1 cellular context compared by ENCODE assay signal in genomic region chr15:43329960-43330779, GRCh38.
TF ChIP-seq lines count a peak whose summit lies in the region.

A gene with protein sequence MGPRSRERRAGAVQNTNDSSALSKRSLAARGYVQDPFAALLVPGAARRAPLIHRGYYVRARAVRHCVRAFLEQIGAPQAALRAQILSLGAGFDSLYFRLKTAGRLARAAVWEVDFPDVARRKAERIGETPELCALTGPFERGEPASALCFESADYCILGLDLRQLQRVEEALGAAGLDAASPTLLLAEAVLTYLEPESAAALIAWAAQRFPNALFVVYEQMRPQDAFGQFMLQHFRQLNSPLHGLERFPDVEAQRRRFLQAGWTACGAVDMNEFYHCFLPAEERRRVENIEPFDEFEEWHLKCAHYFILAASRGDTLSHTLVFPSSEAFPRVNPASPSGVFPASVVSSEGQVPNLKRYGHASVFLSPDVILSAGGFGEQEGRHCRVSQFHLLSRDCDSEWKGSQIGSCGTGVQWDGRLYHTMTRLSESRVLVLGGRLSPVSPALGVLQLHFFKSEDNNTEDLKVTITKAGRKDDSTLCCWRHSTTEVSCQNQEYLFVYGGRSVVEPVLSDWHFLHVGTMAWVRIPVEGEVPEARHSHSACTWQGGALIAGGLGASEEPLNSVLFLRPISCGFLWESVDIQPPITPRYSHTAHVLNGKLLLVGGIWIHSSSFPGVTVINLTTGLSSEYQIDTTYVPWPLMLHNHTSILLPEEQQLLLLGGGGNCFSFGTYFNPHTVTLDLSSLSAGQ (minus strand): TSS chr15:43330573. CDS start chr15:43330489, 84 bp downstream.

TF ChIP-seq in GM12878, 131 proteins besides CTCF, POLR2A, EP300 and RAD21 (continued from another document and continues in another):
- TF ChIP-seq ZNF592 (IDR thresholded peaks at IDR 0.05) (no peak), CEBPZ (IDR thresholded peaks at IDR 0.05; ENCODE audit: low read depth, low read length) (no peak), ZNF207 (IDR thresholded peaks at IDR 0.05; ENCODE audit: borderline replicate concordance) (no peak; the same call in 1 of the 2 replicates), ZBED1 (IDR thresholded peaks at IDR 0.05; ENCODE audit: borderline replicate concordance) (0 out of 2 replicates have a peak, but pooled peaks have one; percentile 40), PML (IDR thresholded peaks at IDR 0.05; ENCODE audit: low read length) (peak; percentile 94), CBFB (IDR thresholded peaks at IDR 0.05; ENCODE audit: low read depth) (peak; percentile 56; the same call in 1 of the 2 replicates), ZNF384 (IDR thresholded peaks at IDR 0.05; ENCODE audit: borderline replicate concordance, low read depth, low read length) (peak; percentile 83), SUZ12 (IDR thresholded peaks at IDR 0.05; ENCODE audit: unreplicated experiment) (no peak), BACH1 (IDR thresholded peaks at IDR 0.05; ENCODE audit: borderline replicate concordance) (0 out of 2 replicates have a peak, but pooled peaks have one; percentile 40), RFX5 (IDR thresholded peaks at IDR 0.05; ENCODE audit: low read depth, low read length) (no peak), STAT3 (IDR thresholded peaks at IDR 0.05; ENCODE audit: low read depth, low read length) (no peak), MYC (IDR thresholded peaks at IDR 0.05; ENCODE audit: insufficient read depth, insufficient read length, insufficient replicate concordance, low read length, severe bottlenecking) (peak; percentile 78), CUX1 (IDR thresholded peaks at IDR 0.05; ENCODE audit: insufficient replicate concordance, low read depth, low read length) (no peak), CHD4 (IDR thresholded peaks at IDR 0.05) (no peak), NFXL1 (IDR thresholded peaks at IDR 0.05; ENCODE audit: borderline replicate concordance) (no peak), DPF2 (IDR thresholded peaks at IDR 0.05) (peak; percentile 64; the same call in 1 of the 2 replicates), ZNF217 (IDR thresholded peaks at IDR 0.05) (no peak), ZSCAN29 (IDR thresholded peaks at IDR 0.05) (no peak), ZNF622 (IDR thresholded peaks at IDR 0.05) (no peak), IKZF1 (conservative IDR thresholded peaks at IDR 0.05) (peak; percentile 97), RELA (IDR thresholded peaks at IDR 0.05; ENCODE audit: borderline replicate concordance, partially characterized antibody) (peak; percentile 76), E4F1 (IDR thresholded peaks at IDR 0.05; ENCODE audit: borderline replicate concordance, partially characterized antibody) (peak; percentile 71), RAD51 (IDR thresholded peaks at IDR 0.05) (no peak), EZH2 (IDR thresholded peaks at IDR 0.05; ENCODE audit: borderline replicate concordance, control insufficient read depth, low read depth, low read length) (no peak), BMI1 (IDR thresholded peaks at IDR 0.05; ENCODE audit: borderline replicate concordance) (no peak)
- TF ChIP-seq, protein P1, sequence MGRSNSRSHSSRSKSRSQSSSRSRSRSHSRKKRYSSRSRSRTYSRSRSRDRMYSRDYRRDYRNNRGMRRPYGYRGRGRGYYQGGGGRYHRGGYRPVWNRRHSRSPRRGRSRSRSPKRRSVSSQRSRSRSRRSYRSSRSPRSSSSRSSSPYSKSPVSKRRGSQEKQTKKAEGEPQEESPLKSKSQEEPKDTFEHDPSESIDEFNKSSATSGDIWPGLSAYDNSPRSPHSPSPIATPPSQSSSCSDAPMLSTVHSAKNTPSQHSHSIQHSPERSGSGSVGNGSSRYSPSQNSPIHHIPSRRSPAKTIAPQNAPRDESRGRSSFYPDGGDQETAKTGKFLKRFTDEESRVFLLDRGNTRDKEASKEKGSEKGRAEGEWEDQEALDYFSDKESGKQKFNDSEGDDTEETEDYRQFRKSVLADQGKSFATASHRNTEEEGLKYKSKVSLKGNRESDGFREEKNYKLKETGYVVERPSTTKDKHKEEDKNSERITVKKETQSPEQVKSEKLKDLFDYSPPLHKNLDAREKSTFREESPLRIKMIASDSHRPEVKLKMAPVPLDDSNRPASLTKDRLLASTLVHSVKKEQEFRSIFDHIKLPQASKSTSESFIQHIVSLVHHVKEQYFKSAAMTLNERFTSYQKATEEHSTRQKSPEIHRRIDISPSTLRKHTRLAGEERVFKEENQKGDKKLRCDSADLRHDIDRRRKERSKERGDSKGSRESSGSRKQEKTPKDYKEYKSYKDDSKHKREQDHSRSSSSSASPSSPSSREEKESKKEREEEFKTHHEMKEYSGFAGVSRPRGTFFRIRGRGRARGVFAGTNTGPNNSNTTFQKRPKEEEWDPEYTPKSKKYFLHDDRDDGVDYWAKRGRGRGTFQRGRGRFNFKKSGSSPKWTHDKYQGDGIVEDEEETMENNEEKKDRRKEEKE (IDR thresholded peaks at IDR 0.05): no peak
- TF ChIP-seq, protein P2, sequence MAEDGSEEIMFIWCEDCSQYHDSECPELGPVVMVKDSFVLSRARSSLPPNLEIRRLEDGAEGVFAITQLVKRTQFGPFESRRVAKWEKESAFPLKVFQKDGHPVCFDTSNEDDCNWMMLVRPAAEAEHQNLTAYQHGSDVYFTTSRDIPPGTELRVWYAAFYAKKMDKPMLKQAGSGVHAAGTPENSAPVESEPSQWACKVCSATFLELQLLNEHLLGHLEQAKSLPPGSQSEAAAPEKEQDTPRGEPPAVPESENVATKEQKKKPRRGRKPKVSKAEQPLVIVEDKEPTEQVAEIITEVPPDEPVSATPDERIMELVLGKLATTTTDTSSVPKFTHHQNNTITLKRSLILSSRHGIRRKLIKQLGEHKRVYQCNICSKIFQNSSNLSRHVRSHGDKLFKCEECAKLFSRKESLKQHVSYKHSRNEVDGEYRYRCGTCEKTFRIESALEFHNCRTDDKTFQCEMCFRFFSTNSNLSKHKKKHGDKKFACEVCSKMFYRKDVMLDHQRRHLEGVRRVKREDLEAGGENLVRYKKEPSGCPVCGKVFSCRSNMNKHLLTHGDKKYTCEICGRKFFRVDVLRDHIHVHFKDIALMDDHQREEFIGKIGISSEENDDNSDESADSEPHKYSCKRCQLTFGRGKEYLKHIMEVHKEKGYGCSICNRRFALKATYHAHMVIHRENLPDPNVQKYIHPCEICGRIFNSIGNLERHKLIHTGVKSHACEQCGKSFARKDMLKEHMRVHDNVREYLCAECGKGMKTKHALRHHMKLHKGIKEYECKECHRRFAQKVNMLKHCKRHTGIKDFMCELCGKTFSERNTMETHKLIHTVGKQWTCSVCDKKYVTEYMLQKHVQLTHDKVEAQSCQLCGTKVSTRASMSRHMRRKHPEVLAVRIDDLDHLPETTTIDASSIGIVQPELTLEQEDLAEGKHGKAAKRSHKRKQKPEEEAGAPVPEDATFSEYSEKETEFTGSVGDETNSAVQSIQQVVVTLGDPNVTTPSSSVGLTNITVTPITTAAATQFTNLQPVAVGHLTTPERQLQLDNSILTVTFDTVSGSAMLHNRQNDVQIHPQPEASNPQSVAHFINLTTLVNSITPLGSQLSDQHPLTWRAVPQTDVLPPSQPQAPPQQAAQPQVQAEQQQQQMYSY (CRISPR knock-in tag; IDR thresholded peaks at IDR 0.05): no peak
